In genomic region chr20:44886276-44886671, GRCh38 we compare ENCODE assay signal across 8 cellular contexts. TPM values are rescaled to one million over a fixed set of nuclear protein-coding genes. Genes with fewer than 3 reads are reported as not detected.
A peak's percentile ranks its signal among the peaks of the same experiment; 100 is the strongest.
DNase-seq lines count a peak whose midpoint lies in the region; ATAC-seq and TF ChIP-seq lines count a peak whose summit lies in the region.

No MANE protein-coding gene starts in this region.

- no peak for TF ChIP-seq EP300 in SK-N-SH (IDR thresholded peaks at IDR 0.05; ENCODE audit: borderline replicate concordance in 1 of 2, low read depth in 1 of 2, low read length in 1 of 2)

- H3K9ac ChIP-seq in SK-N-SH (peak overlapping the region; percentile 96), iPS-18a (ENCODE audit: low read length) (peak overlapping the region; percentile 92), stomach smooth muscle (ENCODE audit: low read length in 2 of 2) (peak overlapping the region; percentile 85 to 90)

- H3K4me3 ChIP-seq in SK-N-SH (ENCODE audit: low read depth in 2 of 2, low read length in 1 of 2) (peak overlapping the region; percentile 90 to 95), iPS-18a (ENCODE audit: low read length) (peak overlapping the region; percentile 94), stomach smooth muscle (ENCODE audit: low read length in 2 of 2) (peak overlapping the region; percentile 84 to 93)

- peak overlapping the region; percentile 97 for H3K4me3 Mint-ChIP-seq in activated CD8-positive, alpha-beta T cell treated with anti-CD3 and anti-CD28 coated beads, Interleukin-2, amount 10 ng/mL, durations not matched to agents 7 days and 5 days

- H3K36me3 Mint-ChIP-seq in activated CD8-positive, alpha-beta T cell treated with anti-CD3 and anti-CD28 coated beads, Interleukin-2, amount 10 ng/mL, durations not matched to agents 7 days and 5 days (ENCODE audit: low read depth): peaks cover 39% of the 10 kb centered on the region

- H3K27ac ChIP-seq in SK-N-SH (ENCODE audit: low read depth in 2 of 2, low read length in 1 of 2) (peak overlapping the region; percentile 91 to 95), iPS-18a (ENCODE audit: low read length) (peak overlapping the region; percentile 78), stomach smooth muscle (ENCODE audit: low read length) (peak overlapping the region; percentile 85)

- H3K27me3 Mint-ChIP-seq in activated CD8-positive, alpha-beta T cell treated with anti-CD3 and anti-CD28 coated beads, Interleukin-2, amount 10 ng/mL, durations not matched to agents 7 days and 5 days (ENCODE audit: low read depth): no peaks in the 10 kb centered on the region

- H3K4me1 ChIP-seq in SK-N-SH (ENCODE audit: control insufficient read depth in 1 of 2, insufficient read depth in 2 of 2, low read depth in 1 of 2, low read length in 1 of 2) (peaks cover 14 to 19% of the 10 kb centered on the region in 2 experiments; a peak in 3 of 4 replicates), iPS-18a (ENCODE audit: control insufficient read depth, low read depth, low read length) (peaks cover 13% of the 10 kb centered on the region), stomach smooth muscle (ENCODE audit: control insufficient read depth, insufficient read depth, low read length) (peaks cover 28% of the 10 kb centered on the region)

- H3K4me2 ChIP-seq in SK-N-SH: peak overlapping the region; percentile 91

- WGBS in SK-N-SH (ENCODE audit: low lambda C conversion rate): under 1% methylated on average over 9 of the region's 9 CpGs

- peaks cover 58% of the 10 kb centered on the region for H3K79me2 ChIP-seq in SK-N-SH (ENCODE audit: insufficient read depth)

- DNase-seq in SK-N-SH: no peak
- no peak for DNase-seq in activated CD8-positive, alpha-beta T cell treated with anti-CD3 and anti-CD28 coated beads, Interleukin-2, amount 10 ng/mL, durations not matched to agents 7 days and 5 days
- no peak for DNase-seq in NCI-H1092 (lab: John Stamatoyannopoulos, UW)
- no peak for DNase-seq in cortex of kidney (lab: John Stamatoyannopoulos, UW)

- H3K27me3 ChIP-seq in SK-N-SH (ENCODE audit: insufficient read depth) (no peaks in the 10 kb centered on the region), iPS-18a (ENCODE audit: control insufficient read depth, insufficient read depth, low read length) (no peaks in the 10 kb centered on the region), stomach smooth muscle (ENCODE audit: control insufficient read depth in 1 of 2, insufficient read depth in 2 of 2, low read length in 2 of 2) (no peaks in the 10 kb centered on the region)

- H3K4me1 Mint-ChIP-seq in activated CD8-positive, alpha-beta T cell treated with anti-CD3 and anti-CD28 coated beads, Interleukin-2, amount 10 ng/mL, durations not matched to agents 7 days and 5 days (ENCODE audit: low read depth): peaks cover 53% of the 10 kb centered on the region

- H4K20me1 ChIP-seq in SK-N-SH (ENCODE audit: insufficient read depth): peaks cover 53% of the 10 kb centered on the region

- no peaks in the 10 kb centered on the region for H3K9me3 Mint-ChIP-seq in activated CD8-positive, alpha-beta T cell treated with anti-CD3 and anti-CD28 coated beads, Interleukin-2, amount 10 ng/mL, durations not matched to agents 7 days and 5 days (ENCODE audit: insufficient read depth)

- no peak for TF ChIP-seq CTCF in SK-N-SH (IDR thresholded peaks at IDR 0.05)

- CTCF ChIA-PET in SK-N-SH (lab: Yijun Ruan, JAX): no interaction called here
- CTCF ChIA-PET in activated CD8-positive, alpha-beta T cell treated with anti-CD3 and anti-CD28 coated beads, Interleukin-2, amount 10 ng/mL, durations not matched to agents 7 days and 5 days (lab: Charles Lee): interaction anchor here (0.6 kb wide), 1 partner anchor 467 kb away, joined by 4 read pairs; no protein-coding TSS in a partner anchor

- H3K9me3 ChIP-seq in SK-N-SH: no peaks in the 10 kb centered on the region
- H3K9me3 ChIP-seq in iPS-18a (ENCODE audit: control insufficient read depth, low read depth, low read length): no peaks in the 10 kb centered on the region
- H3K9me3 ChIP-seq in stomach smooth muscle (ENCODE audit: control insufficient read depth in 2 of 2, low read length in 2 of 2): no peaks in the 10 kb centered on the region

- H3K9me2 ChIP-seq in SK-N-SH: no peaks in the 10 kb centered on the region

- H3K36me3 ChIP-seq in SK-N-SH (replicated peaks in 1 of 2; ENCODE audit: control insufficient read depth in 1 of 2, insufficient read depth in 2 of 2, low read length in 1 of 2): peaks cover 23 to 26% of the 10 kb centered on the region in 2 experiments
- H3K36me3 ChIP-seq in iPS-18a (ENCODE audit: control insufficient read depth, low read depth, low read length): peaks cover 9% of the 10 kb centered on the region
- no peaks in the 10 kb centered on the region for H3K36me3 ChIP-seq in stomach smooth muscle (ENCODE audit: control insufficient read depth in 2 of 2, insufficient read depth in 2 of 2, low read length in 2 of 2)

- ATAC-seq in SK-N-SH treated with all-trans-retinoic acid at 6 μM for 48 hours (no peak), GM21360 (IDR thresholded peaks at IDR 0.05; ENCODE audit: unreplicated experiment) (no peak)
- ATAC-seq in activated CD8-positive, alpha-beta T cell treated with anti-CD3 and anti-CD28 coated beads, Interleukin-2, amount 10 ng/mL, durations not matched to agents 7 days and 5 days: no peak

- H2AFZ ChIP-seq in SK-N-SH (ENCODE audit: low read depth): no peak overlapping the region

- POLR2A ChIA-PET in SK-N-SH (lab: Yijun Ruan, JAX): interaction anchor here (1.1 kb wide), 1 partner anchor 80 kb away, joined by 5 read pairs; no protein-coding TSS in a partner anchor
- POLR2A ChIA-PET in activated CD8-positive, alpha-beta T cell treated with anti-CD3 and anti-CD28 coated beads, Interleukin-2, amount 10 ng/mL, durations not matched to agents 7 days and 5 days (lab: Charles Lee): interaction anchor here (1.1 to 1.5 kb wide), 3 partner anchors 29 to 365 kb away, joined by 3 to 7 read pairs (median 5); partner anchors contain the start of gene SERINC3

- H3K27ac Mint-ChIP-seq in activated CD8-positive, alpha-beta T cell treated with anti-CD3 and anti-CD28 coated beads, Interleukin-2, amount 10 ng/mL, durations not matched to agents 7 days and 5 days: peak overlapping the region; percentile 94

- H3F3A ChIP-seq in SK-N-SH (replicated peaks; ENCODE audit: insufficient read depth): peaks cover 6% of the 10 kb centered on the region

- TF ChIP-seq RAD21 in SK-N-SH (IDR thresholded peaks at IDR 0.05; ENCODE audit: low read length): no peak

TF ChIP-seq in SK-N-SH, 30 proteins besides CTCF, POLR2A, EP300 and RAD21 (continues in another document):
- TF ChIP-seq GABPA (IDR thresholded peaks at IDR 0.05; ENCODE audit: low read depth): no peak
- TF ChIP-seq NRF1 (IDR thresholded peaks at IDR 0.05; ENCODE audit: low read depth, low read length): no peak
- TF ChIP-seq JUND (IDR thresholded peaks at IDR 0.05): no peak
- no peak for TF ChIP-seq TEAD4 (IDR thresholded peaks at IDR 0.05; ENCODE audit: borderline replicate concordance, insufficient read depth)
- TF ChIP-seq IRF3 (IDR thresholded peaks at IDR 0.05; ENCODE audit: low read depth, low read length): no peak

TF ChIP-seq in SK-N-SH treated with all-trans-retinoic acid at 6 μM for 48 hours, 23 proteins besides CTCF, POLR2A, EP300 and RAD21:
- TF ChIP-seq POU6F1 (CRISPR knock-in tag; IDR thresholded peaks at IDR 0.05; ENCODE audit: borderline replicate concordance, low read depth): no peak
- TF ChIP-seq OSR1 (CRISPR knock-in tag; IDR thresholded peaks at IDR 0.05): no peak
- TF ChIP-seq RARB (CRISPR knock-in tag; IDR thresholded peaks at IDR 0.05): no peak
- TF ChIP-seq BACH2 (CRISPR knock-in tag; IDR thresholded peaks at IDR 0.05; ENCODE audit: borderline replicate concordance): no peak
- TF ChIP-seq ZNF8 (CRISPR knock-in tag; IDR thresholded peaks at IDR 0.05): no peak
- no peak for TF ChIP-seq ZFP3 (CRISPR knock-in tag; IDR thresholded peaks at IDR 0.05)

RNA-seq across cellular contexts. Expression of gene YWHAB, which starts 0.8 kb away (rescaled TPM):
- polyA plus RNA-seq in SK-N-SH (2012; rRNA removed): 84.3 and 94.3 TPM in 2 replicates
- 150 and 179 TPM in 2 replicates for polyA plus RNA-seq in SK-N-SH (2012; cell fraction: cytosol; rRNA removed)
- polyA plus RNA-seq in SK-N-SH (2012; cell fraction: nucleus; rRNA removed): 37.2 and 67.1 TPM in 2 replicates
- 100 to 1,000 TPM; 228 to 235 TPM for total RNA-seq in activated CD8-positive, alpha-beta T cell treated with anti-CD3 and anti-CD28 coated beads, Interleukin-2, amount 10 ng/mL, durations not matched to agents 7 days and 5 days

RNA-seq across cellular contexts. Expression of gene PABPC1L, which starts 23.6 kb away (rescaled TPM):
- polyA plus RNA-seq in SK-N-SH (2012; rRNA removed): 205 and 251 TPM in 2 replicates
- polyA plus RNA-seq in SK-N-SH (2012; cell fraction: cytosol; rRNA removed): 34.5 and 41.4 TPM in 2 replicates
- polyA plus RNA-seq in SK-N-SH (2012; cell fraction: nucleus; rRNA removed): 1,856 and 2,057 TPM in 2 replicates
- 100 to 1,000 TPM in 1 of 2 experiments, 10 to 100 TPM in 1; 90.0 to 103 TPM for total RNA-seq in activated CD8-positive, alpha-beta T cell treated with anti-CD3 and anti-CD28 coated beads, Interleukin-2, amount 10 ng/mL, durations not matched to agents 7 days and 5 days
